Comparison of ENCODE assay signal across 14 cellular contexts in genomic region chr9:3299872-3300271, GRCh38.
DNase-seq lines count a peak whose midpoint lies in the region; ATAC-seq, FAIRE-seq and TF ChIP-seq lines count a peak whose summit lies in the region.
"Had no signal": no experiment of that assay in that cellular context is flagged by ENCODE, and none has a peak within 500 bp of the region (broad histone marks: within the 10 kb centered on the region; RNA-seq: fewer than 3 reads in every experiment).

No MANE protein-coding gene starts in this region.

- CTCF ChIA-PET in GM12878 (lab: Yijun Ruan, JAX) = no interaction called here

- peak overlapping the region; percentile 13; the same call in 1 of the 2 replicates for H3K4me2 ChIP-seq in GM12878 (ENCODE audit: control insufficient read depth, insufficient read depth)

- peak; percentile 71 for DNase-seq in GM12878 (ENCODE audit: low read depth, low spot score)
- no peak for DNase-seq in suprapubic skin (ENCODE audit: low spot score in 2 of 2)
- DNase-seq in epidermal melanocyte (ENCODE audit: insufficient read length, low spot score) = no peak
- no peak for DNase-seq in HAP-1 (ENCODE audit: low spot score in 2 of 2)
- no peak for DNase-seq in NCI-H1048 (lab: John Stamatoyannopoulos, UW)
- DNase-seq: activated CD4-positive, alpha-beta T cell treated with anti-CD3 and anti-CD28 coated beads, Interleukin-2, amount 50 U/mL, for 1 hour; body of pancreas; EL had no signal

- FAIRE-seq in GM12878 (lab: Jason Lieb, UNC) = peak; percentile 83
- FAIRE-seq: HepG2 had no signal

- TF ChIP-seq POLR2A in GM12878 (IDR thresholded peaks at IDR 0.05; ENCODE audit: low read depth, low read length) = no peak
- TF ChIP-seq POLR2A in suprapubic skin (IDR thresholded peaks at IDR 0.05) = no peak

- 17% methylated on average over 2 of the region's 2 CpGs for WGBS in GM12878 (ENCODE audit: insufficient coverage, insufficient replicate concordance, low lambda C conversion rate, missing lambda C conversion rate)
- 76% methylated on average over 2 of the region's 2 CpGs for WGBS in suprapubic skin

- ATAC-seq in GM18861 (IDR thresholded peaks at IDR 0.05; ENCODE audit: unreplicated experiment) (peak; percentile 98), GM21619 (IDR thresholded peaks at IDR 0.05; ENCODE audit: unreplicated experiment) (peak; percentile 99), HG03342 (IDR thresholded peaks at IDR 0.05; ENCODE audit: unreplicated experiment) (peak; percentile 99), GM12878 (peak; percentile 99)
- ATAC-seq: body of pancreas, HepG2, Panc1 had no signal

- H3K4me1 ChIP-seq in GM12878 (ENCODE audit: control insufficient read depth, insufficient read depth, low read length) (peaks cover 8% of the 10 kb centered on the region; the same call in 1 of the 2 replicates), suprapubic skin (no peaks in the 10 kb centered on the region), HAP-1 (peaks cover 8% of the 10 kb centered on the region)
- H3K4me1 ChIP-seq: body of pancreas, tibial nerve had no signal

- no peak overlapping the region for H3K9ac ChIP-seq in GM12878 (ENCODE audit: control insufficient read depth, insufficient read depth, low read length)

- H3K27me3 ChIP-seq in GM12878 (replicated peaks in 1 of 2; ENCODE audit: control insufficient read depth in 2 of 2, insufficient read depth in 2 of 2, low read length in 1 of 2) = no peaks in the 10 kb centered on the region
- H3K27me3 ChIP-seq in suprapubic skin = no peaks in the 10 kb centered on the region
- no peaks in the 10 kb centered on the region for H3K27me3 ChIP-seq in HAP-1 (ENCODE audit: low read depth)
- H3K27me3 ChIP-seq: body of pancreas, tibial nerve had no signal

- H4K20me1 ChIP-seq in GM12878 (ENCODE audit: control insufficient read depth, insufficient read depth) = no peaks in the 10 kb centered on the region

- TF ChIP-seq CTCF in GM12878 (IDR thresholded peaks at IDR 0.05 in 2 of 3, conservative IDR thresholded peaks at IDR 0.05 in 1 of 3; ENCODE audit: control insufficient read depth in 2 of 3, extremely low read depth in 1 of 3, insufficient read depth in 1 of 3, low read depth in 3 of 3, low read length in 3 of 3) (no peak), suprapubic skin (IDR thresholded peaks at IDR 0.05) (no peak)

- no peak overlapping the region; the same call in 1 of the 2 replicates for H3K27ac ChIP-seq in GM12878 (ENCODE audit: control insufficient read depth, insufficient read depth)
- no peak overlapping the region for H3K27ac ChIP-seq in suprapubic skin
- H3K27ac ChIP-seq: body of pancreas, tibial nerve had no signal

- SMC1A ChIA-PET in GM12878 (lab: Charles Lee; ENCODE audit: uncharacterized antibody, unreplicated experiment) = interaction anchor here (0.6 to 1.5 kb wide), 3 partner anchors 18 to 406 kb away, joined by 3 to 6 read pairs (median 4); no protein-coding TSS in a partner anchor

- TF ChIP-seq EP300 in GM12878 (IDR thresholded peaks at IDR 0.05; ENCODE audit: borderline replicate concordance in 1 of 2, control insufficient read depth in 1 of 2, low read depth in 2 of 2, low read length in 2 of 2) = peak; percentile 40 to 72; a peak in 3 of 4 replicates
- no peak for TF ChIP-seq EP300 in suprapubic skin (IDR thresholded peaks at IDR 0.05)

- TF ChIP-seq RAD21 in GM12878 (IDR thresholded peaks at IDR 0.05; ENCODE audit: insufficient read depth, low read depth, low read length) = no peak

- BruUV-seq in GM12878 (replicated peaks; lab: Mats Ljungman, UMichigan) = no TSS peak

- H3K36me3 ChIP-seq in GM12878 (ENCODE audit: control insufficient read depth in 2 of 2, insufficient read depth in 2 of 2, low read length in 1 of 2) = no peaks in the 10 kb centered on the region
- no peaks in the 10 kb centered on the region for H3K36me3 ChIP-seq in suprapubic skin
- H3K36me3 ChIP-seq in HAP-1 (replicated peaks) = no peaks in the 10 kb centered on the region
- H3K36me3 ChIP-seq: tibial nerve had no signal

- POLR2A ChIA-PET in GM12878 (lab: Charles Lee) = no interaction called here

- no peak overlapping the region for H2AFZ ChIP-seq in GM12878 (ENCODE audit: control insufficient read depth, low read depth, low read length)

- RAD21 ChIA-PET in GM12878 (lab: Charles Lee; ENCODE audit: unreplicated experiment) = interaction anchor here (0.7 to 0.9 kb wide), 2 partner anchors 29 to 31 kb away, joined by 3 read pairs; no protein-coding TSS in a partner anchor

- H3K4me3 ChIP-seq in GM12878 (no peak overlapping the region), suprapubic skin (no peak overlapping the region), HAP-1 (no peak overlapping the region)
- H3K4me3 ChIP-seq: body of pancreas, tibial nerve had no signal

- intact Hi-C loops in GM12878 (cut with micrococcal nuclease; ENCODE audit: unreplicated experiment) = loop anchor here (2.0 to 10.0 kb wide), 3 partner anchors 65 to 227 kb away; partner anchors contain the start of gene RFX3

- H3K79me2 ChIP-seq in GM12878 (ENCODE audit: control insufficient read depth, insufficient read depth, low read length) = no peaks in the 10 kb centered on the region

- H3K9me3 ChIP-seq in GM12878 (replicated peaks; ENCODE audit: control insufficient read depth, insufficient read depth, low read length) = no peaks in the 10 kb centered on the region; the same call in 2 of the 3 replicates
- H3K9me3 ChIP-seq in suprapubic skin = no peaks in the 10 kb centered on the region
- H3K9me3 ChIP-seq in HAP-1 = no peaks in the 10 kb centered on the region
- H3K9me3 ChIP-seq: body of pancreas, tibial nerve had no signal

- in situ Hi-C loops in GM12878 (cut with MboI) (no loop called here), HAP-1 (cut with MboI; ENCODE audit: low sequenced_read_pairs) (no loop called here)

TF ChIP-seq in GM12878, 131 proteins besides CTCF, POLR2A, EP300 and RAD21 (continues in another document):
- TF ChIP-seq HCFC1 (IDR thresholded peaks at IDR 0.05; ENCODE audit: low read length) = no peak
- TF ChIP-seq ATF3 (IDR thresholded peaks at IDR 0.05; ENCODE audit: borderline replicate concordance, extremely low read depth, low read depth, low read length) = no peak
- TF ChIP-seq IRF3 (IDR thresholded peaks at IDR 0.05) = no peak
- TF ChIP-seq ZBTB11 (CRISPR knock-in tag; IDR thresholded peaks at IDR 0.05) = no peak
- no peak for TF ChIP-seq MEF2A (IDR thresholded peaks at IDR 0.05; ENCODE audit: insufficient read depth, low read depth, low read length)
- no peak for TF ChIP-seq FOXM1 (IDR thresholded peaks at IDR 0.05; ENCODE audit: low read depth, low read length)
- TF ChIP-seq RELA (IDR thresholded peaks at IDR 0.05; ENCODE audit: borderline replicate concordance, partially characterized antibody) = no peak
- no peak for TF ChIP-seq LARP7 (IDR thresholded peaks at IDR 0.05)
